In the genomic region with DNA sequence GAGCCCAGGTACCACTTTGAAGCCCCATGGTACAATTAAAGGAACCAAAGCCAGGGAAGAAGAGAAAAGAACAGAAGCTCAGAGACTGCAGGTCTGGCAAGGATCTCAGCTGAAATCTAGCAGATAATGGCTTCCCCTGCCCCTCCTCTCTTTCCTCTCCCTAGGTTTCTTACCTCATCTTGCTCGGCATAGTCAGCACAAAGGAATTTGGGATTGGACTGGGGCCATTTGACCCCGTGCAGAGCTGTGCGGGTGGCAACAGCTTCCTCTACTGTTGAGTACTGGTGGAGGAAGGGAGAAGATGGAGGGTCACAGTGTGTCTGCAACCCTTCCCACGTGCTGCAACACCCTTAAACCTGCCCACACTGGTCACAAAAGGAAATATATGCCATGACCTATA, we compare ENCODE assay signal across 10 cellular contexts. TPM values are rescaled to one million over a fixed set of nuclear protein-coding genes. Genes with fewer than 3 reads are reported as not detected.
DNase-seq lines count a peak whose midpoint lies in the region; ATAC-seq, FAIRE-seq and TF ChIP-seq lines count a peak whose summit lies in the region.
"Had no signal": no experiment of that assay in that cellular context is flagged by ENCODE, and none has a peak within 500 bp of the region (broad histone marks: within the 10 kb centered on the region; RNA-seq: fewer than 3 reads in every experiment).

No MANE protein-coding gene starts in this region.

- DNase-seq in A549 (ENCODE audit: low read depth in 1 of 2, low spot score in 1 of 2) = peak; percentile 75 to 84
- peak; percentile 64 for DNase-seq in epidermal melanocyte (ENCODE audit: insufficient read length, low spot score)
- peak; percentile 88 for DNase-seq in mucosa of gallbladder (ENCODE audit: low spot score)
- DNase-seq in D341Med (ENCODE audit: low spot score) = no peak
- no peak for DNase-seq in NCI-H1930 (lab: John Stamatoyannopoulos, UW)
- no peak for DNase-seq in activated CD4-positive, alpha-beta T cell treated with anti-CD3 and anti-CD28 coated beads for 1 hour
- DNase-seq: CD4-positive, CD25-positive, alpha-beta regulatory T cell; NCI-H2029 treated with DMSO at 0.1 percent for 48 hours had no signal

- WGBS in A549 (ENCODE audit: missing lambda C conversion rate) = 5% methylated on average over 4 of the region's 4 CpGs

- peak overlapping the region; percentile 58 for H3K4me2 ChIP-seq in A549

- no peak for TF ChIP-seq POLR2A in A549 (IDR thresholded peaks at IDR 0.05; ENCODE audit: low read length)

- no peak for TF ChIP-seq CTCF in A549 (IDR thresholded peaks at IDR 0.05)

- POLR2A ChIA-PET in A549 (lab: Yijun Ruan, JAX) = interaction anchor here (0.6 to 3.1 kb wide), 6 partner anchors 9 to 105 kb away, joined by 3 to 15 read pairs (median 8); a partner anchor contains a TSS

- H3K9me3 ChIP-seq in A549 = no peaks in the 10 kb centered on the region

- CTCF ChIA-PET in A549 (lab: Yijun Ruan, JAX) = interaction anchor here (0.7 to 33.8 kb wide), 14 partner anchors 9 to 505 kb away, joined by 3 to 1206 read pairs (median 8); a partner anchor contains a TSS

- no peak for TF ChIP-seq EP300 in A549 (IDR thresholded peaks at IDR 0.05)
- TF ChIP-seq EP300 in Ishikawa (IDR thresholded peaks at IDR 0.05; ENCODE audit: borderline replicate concordance) = peak; percentile 57; the same call in 1 of the 2 replicates

- no peak for TF ChIP-seq RAD21 in A549 (conservative IDR thresholded peaks at IDR 0.05 in 1 of 2, IDR thresholded peaks at IDR 0.05 in 1 of 2)
- TF ChIP-seq RAD21 in Ishikawa (IDR thresholded peaks at IDR 0.05; ENCODE audit: low read depth) = 0 out of 2 replicates have a peak, but pooled peaks have one; percentile 14

- peak; percentile 60 to 67 for ATAC-seq in A549
- ATAC-seq in GM21619 (IDR thresholded peaks at IDR 0.05; ENCODE audit: unreplicated experiment) = no peak

- H3K27ac ChIP-seq in A549 = peak overlapping the region; percentile 56 to 78

- peaks cover 30% of the 10 kb centered on the region for H3K4me1 ChIP-seq in A549

- FAIRE-seq in A549 (lab: Jason Lieb, UNC) = no peak

- no peak overlapping the region for H3K4me3 ChIP-seq in A549

TF ChIP-seq in A549, 52 proteins besides CTCF, POLR2A, EP300 and RAD21 (continues in another document):
- TF ChIP-seq CBX8 (IDR thresholded peaks at IDR 0.05) = no peak
- TF ChIP-seq, protein P1, sequence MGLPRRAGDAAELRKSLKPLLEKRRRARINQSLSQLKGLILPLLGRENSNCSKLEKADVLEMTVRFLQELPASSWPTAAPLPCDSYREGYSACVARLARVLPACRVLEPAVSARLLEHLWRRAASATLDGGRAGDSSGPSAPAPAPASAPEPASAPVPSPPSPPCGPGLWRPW (IDR thresholded peaks at IDR 0.05) = no peak
- TF ChIP-seq HEYL (CRISPR knock-in tag; IDR thresholded peaks at IDR 0.05) = no peak
- no peak for TF ChIP-seq JUN (IDR thresholded peaks at IDR 0.05)
- no peak for TF ChIP-seq ZSCAN20 (CRISPR knock-in tag; IDR thresholded peaks at IDR 0.05)
- TF ChIP-seq NFE2L2 (conservative IDR thresholded peaks at IDR 0.05; ENCODE audit: low read length) = no peak
- no peak for TF ChIP-seq SREBF2 (IDR thresholded peaks at IDR 0.05)
- TF ChIP-seq MYC (IDR thresholded peaks at IDR 0.05; ENCODE audit: borderline replicate concordance, low read length) = 0 out of 2 replicates have a peak, but pooled peaks have one; percentile 31
- TF ChIP-seq, protein P2, sequence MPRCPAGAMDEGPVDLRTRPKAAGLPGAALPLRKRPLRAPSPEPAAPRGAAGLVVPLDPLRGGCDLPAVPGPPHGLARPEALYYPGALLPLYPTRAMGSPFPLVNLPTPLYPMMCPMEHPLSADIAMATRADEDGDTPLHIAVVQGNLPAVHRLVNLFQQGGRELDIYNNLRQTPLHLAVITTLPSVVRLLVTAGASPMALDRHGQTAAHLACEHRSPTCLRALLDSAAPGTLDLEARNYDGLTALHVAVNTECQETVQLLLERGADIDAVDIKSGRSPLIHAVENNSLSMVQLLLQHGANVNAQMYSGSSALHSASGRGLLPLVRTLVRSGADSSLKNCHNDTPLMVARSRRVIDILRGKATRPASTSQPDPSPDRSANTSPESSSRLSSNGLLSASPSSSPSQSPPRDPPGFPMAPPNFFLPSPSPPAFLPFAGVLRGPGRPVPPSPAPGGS (IDR thresholded peaks at IDR 0.05) = no peak
- peak; percentile 3 for TF ChIP-seq ZFP36 (IDR thresholded peaks at IDR 0.05; ENCODE audit: borderline replicate concordance, partially characterized antibody)
- TF ChIP-seq FOSL2 (IDR thresholded peaks at IDR 0.05) = no peak
- TF ChIP-seq FOSL2 (CRISPR knock-in tag; IDR thresholded peaks at IDR 0.05) = peak; percentile 78
- peak in 1 of 2 experiments; percentile 67; a peak in 1 of 4 replicates for TF ChIP-seq CEBPB (IDR thresholded peaks at IDR 0.05)

TF ChIP-seq in Ishikawa, 13 proteins besides CTCF, POLR2A, EP300 and RAD21 (continues in another document):
- peak; percentile 92 for TF ChIP-seq TEAD4 (IDR thresholded peaks at IDR 0.05)
- peak; percentile 74 for TF ChIP-seq TCF12 (IDR thresholded peaks at IDR 0.05; ENCODE audit: low read depth)
- TF ChIP-seq, protein P3, sequence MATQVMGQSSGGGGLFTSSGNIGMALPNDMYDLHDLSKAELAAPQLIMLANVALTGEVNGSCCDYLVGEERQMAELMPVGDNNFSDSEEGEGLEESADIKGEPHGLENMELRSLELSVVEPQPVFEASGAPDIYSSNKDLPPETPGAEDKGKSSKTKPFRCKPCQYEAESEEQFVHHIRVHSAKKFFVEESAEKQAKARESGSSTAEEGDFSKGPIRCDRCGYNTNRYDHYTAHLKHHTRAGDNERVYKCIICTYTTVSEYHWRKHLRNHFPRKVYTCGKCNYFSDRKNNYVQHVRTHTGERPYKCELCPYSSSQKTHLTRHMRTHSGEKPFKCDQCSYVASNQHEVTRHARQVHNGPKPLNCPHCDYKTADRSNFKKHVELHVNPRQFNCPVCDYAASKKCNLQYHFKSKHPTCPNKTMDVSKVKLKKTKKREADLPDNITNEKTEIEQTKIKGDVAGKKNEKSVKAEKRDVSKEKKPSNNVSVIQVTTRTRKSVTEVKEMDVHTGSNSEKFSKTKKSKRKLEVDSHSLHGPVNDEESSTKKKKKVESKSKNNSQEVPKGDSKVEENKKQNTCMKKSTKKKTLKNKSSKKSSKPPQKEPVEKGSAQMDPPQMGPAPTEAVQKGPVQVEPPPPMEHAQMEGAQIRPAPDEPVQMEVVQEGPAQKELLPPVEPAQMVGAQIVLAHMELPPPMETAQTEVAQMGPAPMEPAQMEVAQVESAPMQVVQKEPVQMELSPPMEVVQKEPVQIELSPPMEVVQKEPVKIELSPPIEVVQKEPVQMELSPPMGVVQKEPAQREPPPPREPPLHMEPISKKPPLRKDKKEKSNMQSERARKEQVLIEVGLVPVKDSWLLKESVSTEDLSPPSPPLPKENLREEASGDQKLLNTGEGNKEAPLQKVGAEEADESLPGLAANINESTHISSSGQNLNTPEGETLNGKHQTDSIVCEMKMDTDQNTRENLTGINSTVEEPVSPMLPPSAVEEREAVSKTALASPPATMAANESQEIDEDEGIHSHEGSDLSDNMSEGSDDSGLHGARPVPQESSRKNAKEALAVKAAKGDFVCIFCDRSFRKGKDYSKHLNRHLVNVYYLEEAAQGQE (IDR thresholded peaks at IDR 0.05; ENCODE audit: low read depth) = no peak
- peak; percentile 78 for TF ChIP-seq YY1 (IDR thresholded peaks at IDR 0.05; ENCODE audit: low read depth)
- TF ChIP-seq, protein P4, sequence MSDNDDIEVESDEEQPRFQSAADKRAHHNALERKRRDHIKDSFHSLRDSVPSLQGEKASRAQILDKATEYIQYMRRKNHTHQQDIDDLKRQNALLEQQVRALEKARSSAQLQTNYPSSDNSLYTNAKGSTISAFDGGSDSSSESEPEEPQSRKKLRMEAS (IDR thresholded peaks at IDR 0.05) = peak; percentile 75
- no peak for TF ChIP-seq TAF1 (IDR thresholded peaks at IDR 0.05; ENCODE audit: low read depth)
- TF ChIP-seq CEBPB (IDR thresholded peaks at IDR 0.05) = peak; percentile 73

RNA-seq across cellular contexts. Expression of a gene that starts 4.7 kb away (rescaled TPM):
- polyA plus RNA-seq in A549 (2011; rRNA removed) (4.8 and 4.9 TPM in 2 replicates), A549 (2017; fragmentation: RNase III; extraction: RNeasy Plus Mini Kit Qiagen cat#74134 plus additional on column Dnase treatment) (5.0 to 5.3 TPM (median 5.1 TPM) in 3 replicates)
- 13.4 and 15.7 TPM in 2 replicates for polyA plus RNA-seq in A549 (2012; cell fraction: cytosol; rRNA removed)
- polyA plus RNA-seq in A549 (2012; cell fraction: nucleus; rRNA removed) = 158 and 162 TPM in 2 replicates
- 3.9 and 8.1 TPM in 2 replicates for polyA minus RNA-seq in A549 (2011; rRNA and poly(A)+ RNA removed)
- total RNA-seq in mucosa of gallbladder = 22.1 TPM

RNA-seq across cellular contexts. Expression of a gene that starts 20.0 kb away (rescaled TPM):
- polyA plus RNA-seq in A549 (2011; rRNA removed) = not detected in 2 replicates
- polyA plus RNA-seq in A549 (2012; cell fraction: cytosol; rRNA removed) = not detected in 2 replicates
- polyA plus RNA-seq in A549 (2012; cell fraction: nucleus; rRNA removed) = not detected in 2 replicates
- polyA plus RNA-seq in A549 (2017; fragmentation: RNase III; extraction: RNeasy Plus Mini Kit Qiagen cat#74134 plus additional on column Dnase treatment) = not detected in 3 replicates
- not detected in 2 replicates for polyA minus RNA-seq in A549 (2011; rRNA and poly(A)+ RNA removed)
- not detected for total RNA-seq in mucosa of gallbladder
- total RNA-seq: CD4-positive, CD25-positive, alpha-beta regulatory T cell had no signal
- polyA plus RNA-seq: CD4-positive, CD25-positive, alpha-beta regulatory T cell had no signal

RNA-seq across cellular contexts. Expression of a gene that starts 27.3 kb away (rescaled TPM):
- polyA plus RNA-seq in A549 (2011; rRNA removed) = 283 and 337 TPM in 2 replicates
- 501 and 506 TPM in 2 replicates for polyA plus RNA-seq in A549 (2012; cell fraction: cytosol; rRNA removed)
- 330 and 348 TPM in 2 replicates for polyA plus RNA-seq in A549 (2012; cell fraction: nucleus; rRNA removed)
- polyA plus RNA-seq in A549 (2017; fragmentation: RNase III; extraction: RNeasy Plus Mini Kit Qiagen cat#74134 plus additional on column Dnase treatment) = 352 to 365 TPM (median 363 TPM) in 3 replicates
- 282 and 294 TPM in 2 replicates for polyA minus RNA-seq in A549 (2011; rRNA and poly(A)+ RNA removed)
- total RNA-seq in mucosa of gallbladder = 103 TPM

RNA-seq across cellular contexts. Expression of a gene that starts 32.9 kb away (rescaled TPM):
- polyA plus RNA-seq in A549 (2011; rRNA removed) (126 and 140 TPM in 2 replicates), A549 (2017; fragmentation: RNase III; extraction: RNeasy Plus Mini Kit Qiagen cat#74134 plus additional on column Dnase treatment) (144 to 150 TPM (median 147 TPM) in 3 replicates)
- 82.3 and 85.6 TPM in 2 replicates for polyA plus RNA-seq in A549 (2012; cell fraction: cytosol; rRNA removed)
- 244 and 317 TPM in 2 replicates for polyA plus RNA-seq in A549 (2012; cell fraction: nucleus; rRNA removed)
- polyA minus RNA-seq in A549 (2011; rRNA and poly(A)+ RNA removed) = 106 and 121 TPM in 2 replicates
- 196 TPM for total RNA-seq in mucosa of gallbladder

RNA-seq across cellular contexts. Expression of a gene that starts 33.3 kb away (rescaled TPM):
- polyA plus RNA-seq in A549 (2011; rRNA removed) (82.5 and 107 TPM in 2 replicates), A549 (2017; fragmentation: RNase III; extraction: RNeasy Plus Mini Kit Qiagen cat#74134 plus additional on column Dnase treatment) (94.8 to 102 TPM (median 99.2 TPM) in 3 replicates)
- polyA plus RNA-seq in A549 (2012; cell fraction: cytosol; rRNA removed) = 53.1 and 63.1 TPM in 2 replicates
- 21.8 and 29.1 TPM in 2 replicates for polyA plus RNA-seq in A549 (2012; cell fraction: nucleus; rRNA removed)
- polyA minus RNA-seq in A549 (2011; rRNA and poly(A)+ RNA removed) = 69.8 and 95.8 TPM in 2 replicates
- total RNA-seq in mucosa of gallbladder = 46.1 TPM

Comparison
In these comparisons a context has a peak if more than half of its experiments do, and no peak if none do; other contexts are left out.
1. DNase-seq: peak in A549 (2 of 2), epidermal melanocyte (single experiment) and mucosa of gallbladder (single experiment); none in D341Med (single experiment), NCI-H1930 (0 of 2) and activated CD4-positive, alpha-beta T cell treated with anti-CD3 and anti-CD28 coated beads for 1 hour (single experiment).